1 cellular context compared by ENCODE assay signal in genomic region chr11:93773045-93773477, GRCh38.
TF ChIP-seq lines count a peak whose summit lies in the region.

No MANE protein-coding gene starts in this region.

TF ChIP-seq in HepG2, 621 proteins besides CTCF, POLR2A, EP300 and RAD21 (continued from another document and continues in another):
- 0 out of 2 replicates have a peak, but pooled peaks have one; percentile 42 for TF ChIP-seq ZNF691 (CRISPR knock-in tag; IDR thresholded peaks at IDR 0.05; ENCODE audit: borderline replicate concordance, low read depth)
- no peak for TF ChIP-seq E2F2 (CRISPR knock-in tag; IDR thresholded peaks at IDR 0.05; ENCODE audit: borderline replicate concordance)
- TF ChIP-seq ZBTB25 (CRISPR knock-in tag; IDR thresholded peaks at IDR 0.05), result peak; percentile 81; the same call in 1 of the 2 replicates
- 0 out of 2 replicates have a peak, but pooled peaks have one; percentile 32 for TF ChIP-seq MED1 (CRISPR knock-in tag; IDR thresholded peaks at IDR 0.05)
- peak; percentile 68 for TF ChIP-seq THAP11 (CRISPR knock-in tag; IDR thresholded peaks at IDR 0.05)
- TF ChIP-seq NR1H2 (CRISPR knock-in tag; IDR thresholded peaks at IDR 0.05; ENCODE audit: borderline replicate concordance, low read depth), result peak; percentile 58; the same call in 1 of the 2 replicates
- peak; percentile 82; the same call in 1 of the 2 replicates for TF ChIP-seq ZNF543 (CRISPR knock-in tag; IDR thresholded peaks at IDR 0.05)
- TF ChIP-seq KLF9 (CRISPR knock-in tag; IDR thresholded peaks at IDR 0.05; ENCODE audit: low read depth), result peak; percentile 89; the same call in 1 of the 2 replicates
- TF ChIP-seq JUN (CRISPR knock-in tag; IDR thresholded peaks at IDR 0.05), result peak; percentile 37; the same call in 1 of the 2 replicates
- peak; percentile 88; the same call in 1 of the 2 replicates for TF ChIP-seq SP140L (CRISPR knock-in tag; IDR thresholded peaks at IDR 0.05; ENCODE audit: borderline replicate concordance)
- no peak for TF ChIP-seq ZBTB40 (IDR thresholded peaks at IDR 0.05)
- TF ChIP-seq ZBTB40 (CRISPR knock-in tag; IDR thresholded peaks at IDR 0.05), result 0 out of 2 replicates have a peak, but pooled peaks have one; percentile 60
- peak; percentile 98 for TF ChIP-seq ZBTB7A (CRISPR knock-in tag; IDR thresholded peaks at IDR 0.05)
- peak; percentile 71 for TF ChIP-seq PPARG (CRISPR knock-in tag; conservative IDR thresholded peaks at IDR 0.05)
- peak; percentile 66; the same call in 1 of the 2 replicates for TF ChIP-seq ZNF33B (CRISPR knock-in tag; IDR thresholded peaks at IDR 0.05)
- TF ChIP-seq TRIM22 (IDR thresholded peaks at IDR 0.05), result no peak
- TF ChIP-seq JUNB (CRISPR knock-in tag; IDR thresholded peaks at IDR 0.05; ENCODE audit: borderline replicate concordance), result peak; percentile 75; the same call in 1 of the 2 replicates
- TF ChIP-seq HOXA3 (CRISPR knock-in tag; IDR thresholded peaks at IDR 0.05), result peak; percentile 58; the same call in 1 of the 2 replicates
- peak; percentile 81 for TF ChIP-seq PAXIP1 (CRISPR knock-in tag; conservative IDR thresholded peaks at IDR 0.05)
- no peak for TF ChIP-seq AFF4 (CRISPR knock-in tag; IDR thresholded peaks at IDR 0.05)
- TF ChIP-seq SETDB1 (CRISPR knock-in tag; IDR thresholded peaks at IDR 0.05; ENCODE audit: borderline replicate concordance), result no peak
- peak; percentile 63; the same call in 1 of the 2 replicates for TF ChIP-seq AHDC1 (CRISPR knock-in tag; IDR thresholded peaks at IDR 0.05; ENCODE audit: borderline replicate concordance)
